ENCODE assay signal across 23 cellular contexts in genomic region chr4:7820031-7820825, GRCh38.
DNase-seq lines count a peak whose midpoint lies in the region; ATAC-seq and TF ChIP-seq lines count a peak whose summit lies in the region.
"Had no signal": no experiment of that assay in that cellular context is flagged by ENCODE, and none has a peak within 500 bp of the region (broad histone marks: within the 10 kb centered on the region; RNA-seq: fewer than 3 reads in every experiment).

No MANE protein-coding gene starts in this region.

- no peaks in the 10 kb centered on the region for H3K9me3 Mint-ChIP-seq in nephron
- H3K9me3 Mint-ChIP-seq in Calu3 (ENCODE audit: low read depth, unreplicated experiment), result no peaks in the 10 kb centered on the region
- H3K9me3 Mint-ChIP-seq in activated T-cell treated with anti-CD3 and anti-CD28 coated beads, Interleukin-2, amount 50 U/mL, for 4 hours, result no peaks in the 10 kb centered on the region
- H3K9me3 Mint-ChIP-seq: activated CD4-positive, alpha-beta T cell treated with anti-CD3 and anti-CD28 coated beads, Interleukin-2, amount 10 ng/mL, durations not matched to agents 7 days and 5 days; activated naive CD4-positive, alpha-beta T cell treated with anti-CD3 and anti-CD28 coated beads for 36 hours; neural crest cell had no signal

- TF ChIP-seq CTCF in right atrium auricular region (IDR thresholded peaks at IDR 0.05) (no peak), esophagus squamous epithelium (IDR thresholded peaks at IDR 0.05) (no peak), nephron (IDR thresholded peaks at IDR 0.05; ENCODE audit: unreplicated experiment in 3 of 3) (no peak), GM20000 (IDR thresholded peaks at IDR 0.05; ENCODE audit: extremely low read depth, missing control alignments) (no peak), Calu3 (IDR thresholded peaks at IDR 0.05; ENCODE audit: unreplicated experiment) (no peak), colonic mucosa (IDR thresholded peaks at IDR 0.05) (no peak)

- BruUV-seq in Calu3 (replicated peaks; lab: Mats Ljungman, UMichigan), result no TSS peak

- CTCF ChIA-PET in Calu3 (lab: Charles Lee), result no interaction called here

- no peak overlapping the region for H3K9ac ChIP-seq in colonic mucosa (ENCODE audit: low read depth in 2 of 2, low read length in 2 of 2)
- H3K9ac ChIP-seq: BLaER1 had no signal

- WGBS in esophagus squamous epithelium, 2 donors, result 73 to 88% methylated on average over 11 of the region's 11 CpGs

- peaks cover 89% of the 10 kb centered on the region for H3K4me1 Mint-ChIP-seq in nephron
- peaks cover 12% of the 10 kb centered on the region for H3K4me1 Mint-ChIP-seq in Calu3 (ENCODE audit: low read depth, unreplicated experiment)
- H3K4me1 Mint-ChIP-seq in activated T-cell treated with anti-CD3 and anti-CD28 coated beads, Interleukin-2, amount 50 U/mL, for 4 hours (ENCODE audit: low read depth), result peaks cover 4% of the 10 kb centered on the region

- peaks cover 46% of the 10 kb centered on the region for H3K36me3 Mint-ChIP-seq in nephron (ENCODE audit: low read depth)
- peaks cover 17% of the 10 kb centered on the region for H3K36me3 Mint-ChIP-seq in Calu3 (ENCODE audit: insufficient read depth, unreplicated experiment)
- H3K36me3 Mint-ChIP-seq in activated T-cell treated with anti-CD3 and anti-CD28 coated beads, Interleukin-2, amount 50 U/mL, for 4 hours (ENCODE audit: insufficient read depth), result peaks cover 18% of the 10 kb centered on the region

- H3K9me3 ChIP-seq in right atrium auricular region, result no peaks in the 10 kb centered on the region
- H3K9me3 ChIP-seq in esophagus squamous epithelium, result no peaks in the 10 kb centered on the region
- H3K9me3 ChIP-seq in colonic mucosa, result no peaks in the 10 kb centered on the region
- H3K9me3 ChIP-seq: BLaER1, HAP-1, mucosa of descending colon, upper lobe of right lung had no signal

- H3K4me3 Mint-ChIP-seq in nephron (peak overlapping the region; percentile 1 to 40 (median 4)), Calu3 (ENCODE audit: low read depth, unreplicated experiment) (no peak overlapping the region)
- no peak overlapping the region for H3K4me3 Mint-ChIP-seq in activated T-cell treated with anti-CD3 and anti-CD28 coated beads, Interleukin-2, amount 50 U/mL, for 4 hours
- H3K4me3 Mint-ChIP-seq: activated CD4-positive, alpha-beta T cell treated with anti-CD3 and anti-CD28 coated beads, Interleukin-2, amount 10 ng/mL, durations not matched to agents 7 days and 5 days; activated CD8-positive, alpha-beta memory T cell treated with anti-CD3 and anti-CD28 coated beads, Interleukin-2, amount 10 ng/mL, durations not matched to agents 7 days and 5 days; activated naive CD4-positive, alpha-beta T cell treated with anti-CD3 and anti-CD28 coated beads for 36 hours; neural crest cell had no signal

- H3K27ac ChIP-seq in right atrium auricular region (peak overlapping the region; percentile 38 to 54), esophagus squamous epithelium (peak overlapping the region in 3 of 4 donors; percentile 47 to 84 (median 57)), colonic mucosa (no peak overlapping the region)
- H3K27ac ChIP-seq: BLaER1, upper lobe of right lung had no signal

- H3K27me3 ChIP-seq in right atrium auricular region, result no peaks in the 10 kb centered on the region
- H3K27me3 ChIP-seq in esophagus squamous epithelium, result no peaks in the 10 kb centered on the region
- no peaks in the 10 kb centered on the region for H3K27me3 ChIP-seq in colonic mucosa
- H3K27me3 ChIP-seq: BLaER1, upper lobe of right lung had no signal

- no peaks in the 10 kb centered on the region for H3K27me3 Mint-ChIP-seq in nephron (ENCODE audit: low read depth)
- no peaks in the 10 kb centered on the region for H3K27me3 Mint-ChIP-seq in Calu3 (ENCODE audit: unreplicated experiment)
- H3K27me3 Mint-ChIP-seq in activated T-cell treated with anti-CD3 and anti-CD28 coated beads, Interleukin-2, amount 50 U/mL, for 4 hours (ENCODE audit: low read depth), result no peaks in the 10 kb centered on the region
- H3K27me3 Mint-ChIP-seq: activated CD4-positive, alpha-beta T cell treated with anti-CD3 and anti-CD28 coated beads, Interleukin-2, amount 10 ng/mL, durations not matched to agents 7 days and 5 days; activated CD8-positive, alpha-beta memory T cell treated with anti-CD3 and anti-CD28 coated beads, Interleukin-2, amount 10 ng/mL, durations not matched to agents 7 days and 5 days had no signal

- DNase-seq in right atrium auricular region (ENCODE audit: low spot score) (no peak), Right ventricle myocardium inferior (ENCODE audit: missing footprints) (no peak), esophagus squamous epithelium (lab: John Stamatoyannopoulos, UW) (no peak), GM20000 (ENCODE audit: low spot score) (no peak), Calu3 (no peak), colonic mucosa (no peak)
- DNase-seq in activated T-cell treated with anti-CD3 and anti-CD28 coated beads, Interleukin-2, amount 50 U/mL, for 4 hours, result no peak
- DNase-seq: activated CD4-positive, alpha-beta T cell treated with anti-CD3 and anti-CD28 coated beads, Interleukin-2, amount 10 ng/mL, durations not matched to agents 7 days and 5 days; activated CD8-positive, alpha-beta memory T cell treated with anti-CD3 and anti-CD28 coated beads, Interleukin-2, amount 10 ng/mL, durations not matched to agents 7 days and 5 days; activated naive CD4-positive, alpha-beta T cell treated with anti-CD3 and anti-CD28 coated beads for 36 hours; foreskin fibroblast; hypothalamus; mucosa of descending colon; NCI-H1092; NCI-H187; NCI-H526 treated with DMSO at 0.1 percent for 48 hours; substantia nigra; T1000 had no signal

- H3K4me1 ChIP-seq in right atrium auricular region (peaks cover 0 to 55% of the 10 kb centered on the region in 2 donors), esophagus squamous epithelium (peaks cover 0 to 68% (median 10%) of the 10 kb centered on the region in 3 donors), colonic mucosa (peaks cover 11% of the 10 kb centered on the region)
- H3K4me1 ChIP-seq: HAP-1 had no signal

- H3K27ac Mint-ChIP-seq in nephron (peak overlapping the region; percentile 55 to 89 (median 88)), Calu3 (ENCODE audit: unreplicated experiment) (no peak overlapping the region)
- H3K27ac Mint-ChIP-seq: activated CD4-positive, alpha-beta T cell treated with anti-CD3 and anti-CD28 coated beads, Interleukin-2, amount 10 ng/mL, durations not matched to agents 7 days and 5 days; activated CD8-positive, alpha-beta memory T cell treated with anti-CD3 and anti-CD28 coated beads, Interleukin-2, amount 10 ng/mL, durations not matched to agents 7 days and 5 days; activated naive CD4-positive, alpha-beta T cell treated with anti-CD3 and anti-CD28 coated beads for 36 hours had no signal

- H3K36me3 ChIP-seq in right atrium auricular region (peaks cover 7% of the 10 kb centered on the region), esophagus squamous epithelium (peaks cover 0 to 51% (median 0%) of the 10 kb centered on the region in 3 donors), colonic mucosa (no peaks in the 10 kb centered on the region)

- no peak for ATAC-seq in Right ventricle myocardium inferior
- ATAC-seq in activated T-cell treated with anti-CD3 and anti-CD28 coated beads, Interleukin-2, amount 50 U/mL, for 4 hours, result no peak
- ATAC-seq: activated CD8-positive, alpha-beta memory T cell treated with anti-CD3 and anti-CD28 coated beads, Interleukin-2, amount 10 ng/mL, durations not matched to agents 7 days and 5 days; mucosa of descending colon; upper lobe of right lung had no signal

- no peak overlapping the region for H3K4me3 ChIP-seq in right atrium auricular region
- H3K4me3 ChIP-seq in esophagus squamous epithelium, result no peak overlapping the region
- H3K4me3 ChIP-seq in colonic mucosa, result no peak overlapping the region
- H3K4me3 ChIP-seq: BLaER1, HAP-1, mucosa of descending colon, upper lobe of right lung had no signal

- intact Hi-C loops in Right ventricle myocardium inferior (cut with DNase I) (no loop called here), esophagus squamous epithelium (cut with DNase I) (no loop called here), Calu3 (cut with micrococcal nuclease; ENCODE audit: unreplicated experiment) (no loop called here), colonic mucosa (cut with DNase I) (no loop called here)

- TF ChIP-seq POLR2A in esophagus squamous epithelium (IDR thresholded peaks at IDR 0.05), result no peak

Comparison
In these comparisons a context has a peak if more than half of its experiments do, and no peak if none do; other contexts are left out.
1. H3K4me3 Mint-ChIP-seq: peak in nephron (3 of 3); none in Calu3 (single experiment) and activated T-cell treated with anti-CD3 and anti-CD28 coated beads, Interleukin-2, amount 50 U/mL, for 4 hours (single experiment).